In genomic region chr5:134787692-134788091, GRCh38 we compare ENCODE assay signal across 9 cellular contexts.
"Had no signal": no experiment of that assay in that cellular context is flagged by ENCODE, and none has a peak within 500 bp of the region (broad histone marks: within the 10 kb centered on the region; RNA-seq: fewer than 3 reads in every experiment).

No MANE protein-coding gene starts in this region.

- H3K4me3 ChIP-seq: GM23338 had no signal

- H3K27ac ChIP-seq: HL-60 had no signal

- ATAC-seq: GM23338, HepG2 had no signal

- H2AFZ ChIP-seq: GM23338 had no signal

- FAIRE-seq: H1, H54, HepG2 had no signal

- H3K4me2 ChIP-seq: GM23338 had no signal

- DNase-seq: H9, HCEC 1CT, HFFc6, KG1 had no signal
